Comparison of ENCODE assay signal across 21 cellular contexts in genomic region chr10:18545626-18546025, GRCh38.
DNase-seq lines count a peak whose midpoint lies in the region; ATAC-seq and FAIRE-seq lines count a peak whose summit lies in the region.
"Had no signal": no experiment of that assay in that cellular context is flagged by ENCODE, and none has a peak within 500 bp of the region (broad histone marks: within the 10 kb centered on the region; RNA-seq: fewer than 3 reads in every experiment).

No MANE protein-coding gene starts in this region.

- H3K4me1 ChIP-seq in HAP-1: peaks cover 5% of the 10 kb centered on the region
- H3K4me1 ChIP-seq: right lobe of liver, upper lobe of right lung had no signal

- no peak for ATAC-seq in HG03571 (IDR thresholded peaks at IDR 0.05; ENCODE audit: unreplicated experiment)
- ATAC-seq: activated CD8-positive, alpha-beta T cell treated with anti-CD3 and anti-CD28 coated beads for 36 hours; activated T-cell treated with anti-CD3 and anti-CD28 coated beads, Interleukin-2, amount 50 U/mL, for 4 hours; left lobe of liver; mucosa of descending colon; right lobe of liver; upper lobe of right lung had no signal

- DNase-seq in NCI-H146 (lab: John Stamatoyannopoulos, UW) (peak; percentile 52), NCI-H146 treated with DMSO at 0.1 percent for 48 hours (lab: John Stamatoyannopoulos, UW; ENCODE audit: unreplicated experiment) (no peak), M059J (ENCODE audit: low read depth) (peak; percentile 12), retina (peak; percentile 31), HAP-1 (ENCODE audit: low spot score in 2 of 2) (no peak), DMS79 treated with DMSO at 0.1 percent for 48 hours (lab: John Stamatoyannopoulos, UW) (no peak)
- DNase-seq: activated CD8-positive, alpha-beta T cell treated with anti-CD3 and anti-CD28 coated beads for 36 hours; activated T-cell treated with anti-CD3 and anti-CD28 coated beads, Interleukin-2, amount 50 U/mL, for 4 hours; effector CD8-positive, alpha-beta T cell; GOT3; mucosa of descending colon; NCI-H1105 treated with DMSO at 0.1 percent for 48 hours; NCI-H446; right lobe of liver; SHP77; upper lobe of right lung had no signal

- H3K36me3 ChIP-seq in HAP-1 (replicated peaks): peaks cover 16% of the 10 kb centered on the region

- H3K9me3 ChIP-seq in HAP-1: no peaks in the 10 kb centered on the region
- H3K9me3 ChIP-seq: mucosa of descending colon, right lobe of liver, upper lobe of right lung had no signal

- no peak overlapping the region for H3K4me3 ChIP-seq in HAP-1
- H3K4me3 ChIP-seq: cardiac muscle cell, mucosa of descending colon, right lobe of liver, upper lobe of right lung had no signal

- H3K27me3 ChIP-seq in HAP-1 (ENCODE audit: low read depth): no peaks in the 10 kb centered on the region
- H3K27me3 ChIP-seq: cardiac muscle cell, right lobe of liver, upper lobe of right lung had no signal

- in situ Hi-C loops in HAP-1 (cut with MboI; ENCODE audit: low sequenced_read_pairs): no loop called here

- peak; percentile 38 for FAIRE-seq in colon (lab: Jason Lieb, UNC)
- FAIRE-seq: A204.1 had no signal

Comparison
In these comparisons a context has a peak if more than half of its experiments do, and no peak if none do; other contexts are left out.
1. DNase-seq: peak in NCI-H146 (single experiment), M059J (single experiment) and retina (single experiment); none in NCI-H146 treated with DMSO at 0.1 percent for 48 hours (single experiment), HAP-1 (0 of 2) and DMS79 treated with DMSO at 0.1 percent for 48 hours (single experiment).